ENCODE assay signal across 40 cellular contexts in genomic region chr7:156556083-156556482, GRCh38.
"Had no signal": no experiment of that assay in that cellular context is flagged by ENCODE, and none has a peak within 500 bp of the region (broad histone marks: within the 10 kb centered on the region; RNA-seq: fewer than 3 reads in every experiment).

No MANE protein-coding gene starts in this region.

- H3K36me3 ChIP-seq: adrenal gland, ascending aorta, brain microvascular endothelial cell, breast epithelium, cardiac muscle cell had no signal

- H3K27me3 Mint-ChIP-seq: activated naive CD8-positive, alpha-beta T cell had no signal

- H3K4me3 ChIP-seq: adrenal gland, ascending aorta, body of pancreas, breast epithelium, cardiac muscle cell had no signal

- H3K27ac ChIP-seq: adrenal gland, ascending aorta, body of pancreas, brain microvascular endothelial cell, breast epithelium, cardiac muscle cell had no signal

- H3K4me1 ChIP-seq: adrenal gland, ascending aorta, body of pancreas, breast epithelium had no signal

- H3K27ac Mint-ChIP-seq: activated naive CD4-positive, alpha-beta T cell treated with anti-CD3 and anti-CD28 coated beads for 36 hours; activated naive CD4-positive, alpha-beta T cell treated with anti-CD3 and anti-CD28 coated beads, Interleukin-2, amount 10 ng/mL, durations not matched to agents 7 days and 5 days; activated naive CD4-positive, alpha-beta T cell treated with anti-CD3 and anti-CD28 coated beads, Interleukin-2, amount 50 U/mL, for 24 hours; activated naive CD4-positive, alpha-beta T cell treated with anti-CD3 and anti-CD28 coated beads, Interleukin-2, amount 50 U/mL, for 72 hours; activated naive CD8-positive, alpha-beta T cell; activated naive CD8-positive, alpha-beta T cell treated with anti-CD3 and anti-CD28 coated beads for 36 hours; activated naive CD8-positive, alpha-beta T cell treated with anti-CD3 and anti-CD28 coated beads, Interleukin-2, amount 10 ng/mL, durations not matched to agents 7 days and 5 days; activated naive CD8-positive, alpha-beta T cell treated with anti-CD3 and anti-CD28 coated beads, Interleukin-2, amount 50 U/mL, for 24 hours; activated T-cell treated with anti-CD3 and anti-CD28 coated beads, Interleukin-2, amount 50 U/mL, for 24 hours; activated T-cell treated with anti-CD3 and anti-CD28 coated beads, Interleukin-2, amount 50 U/mL, for 72 hours; activated T-helper 1 cell treated with anti-CD3 and anti-CD28 coated beads, Interleukin-12 subunit alpha, Interleukin-12 subunit beta, Interleukin-2, Interleukin-4 antibody, amounts not matched to agents 30 ng/mL and 10 ng/mL and 1 ng/mL, durations not matched to agents 14 hours and 24 hours and 36 hours; activated T-helper 17 cell treated with anti-CD3 and anti-CD28 coated beads, Interleukin-2, amount 50 U/mL, for 72 hours; activated T-helper 2 cell treated with anti-CD3 and anti-CD28 coated beads, Interferon-gamma antibody, Interleukin-2, Interleukin-4, amounts not matched to agents 10 μg/mL and 5 μg/mL and 100 μg/mL, durations not matched to agents 14 hours and 24 hours and 36 hours; brain had no signal

- FAIRE-seq: astrocyte, bronchial epithelial cell had no signal

- ATAC-seq: activated naive CD4-positive, alpha-beta T cell treated with anti-CD3 and anti-CD28 coated beads, Interleukin-2, amount 50 U/mL, for 72 hours; activated naive CD8-positive, alpha-beta T cell treated with anti-CD3 and anti-CD28 coated beads, Interleukin-2, amount 50 U/mL, for 24 hours; activated T-cell treated with anti-CD3 and anti-CD28 coated beads, Interleukin-2, amount 50 U/mL, for 4 hours; activated T-cell treated with anti-CD3 and anti-CD28 coated beads, Interleukin-2, amount 50 U/mL, for 72 hours; activated T-helper 17 cell treated with anti-CD3 and anti-CD28 coated beads, Interleukin-2, amount 50 U/mL, for 72 hours; body of pancreas had no signal

- H3K4me3 Mint-ChIP-seq: activated naive CD4-positive, alpha-beta T cell treated with anti-CD3 and anti-CD28 coated beads for 36 hours; activated naive CD4-positive, alpha-beta T cell treated with anti-CD3 and anti-CD28 coated beads, Interleukin-2, amount 10 ng/mL, durations not matched to agents 7 days and 5 days; activated naive CD4-positive, alpha-beta T cell treated with anti-CD3 and anti-CD28 coated beads, Interleukin-2, amount 50 U/mL, for 24 hours; activated naive CD8-positive, alpha-beta T cell; activated naive CD8-positive, alpha-beta T cell treated with anti-CD3 and anti-CD28 coated beads for 36 hours; activated naive CD8-positive, alpha-beta T cell treated with anti-CD3 and anti-CD28 coated beads, Interleukin-2, amount 10 ng/mL, durations not matched to agents 7 days and 5 days; activated naive CD8-positive, alpha-beta T cell treated with anti-CD3 and anti-CD28 coated beads, Interleukin-2, amount 50 U/mL, for 24 hours; activated T-cell treated with anti-CD3 and anti-CD28 coated beads, Interleukin-2, amount 50 U/mL, for 24 hours; activated T-cell treated with anti-CD3 and anti-CD28 coated beads, Interleukin-2, amount 50 U/mL, for 4 hours; activated T-cell treated with anti-CD3 and anti-CD28 coated beads, Interleukin-2, amount 50 U/mL, for 72 hours; activated T-helper 1 cell treated with anti-CD3 and anti-CD28 coated beads, Interleukin-12 subunit alpha, Interleukin-12 subunit beta, Interleukin-2, Interleukin-4 antibody, amounts not matched to agents 30 ng/mL and 10 ng/mL and 1 ng/mL, durations not matched to agents 14 hours and 24 hours and 36 hours; activated T-helper 17 cell treated with anti-CD3 and anti-CD28 coated beads, Interleukin-2, amount 50 U/mL, for 72 hours; brain; central memory CD8-positive, alpha-beta T cell had no signal

- DNase-seq: activated effector memory CD4-positive, alpha-beta T cell treated with anti-CD3 and anti-CD28 coated beads, Interleukin-2, amount 50 U/mL, for 16 hours; activated effector memory CD4-positive, alpha-beta T cell treated with Interleukin-2 at 50 U/mL for 16 hours; activated gamma-delta T cell; activated gamma-delta T cell treated with Interleukin-2 at 50 U/mL for 16 hours; activated naive CD4-positive, alpha-beta T cell; activated naive CD4-positive, alpha-beta T cell treated with anti-CD3 and anti-CD28 coated beads for 36 hours; activated naive CD4-positive, alpha-beta T cell treated with anti-CD3 and anti-CD28 coated beads, Interleukin-2, amount 10 ng/mL, durations not matched to agents 7 days and 5 days; activated naive CD4-positive, alpha-beta T cell treated with anti-CD3 and anti-CD28 coated beads, Interleukin-2, amount 50 U/mL, for 16 hours; activated naive CD4-positive, alpha-beta T cell treated with Interleukin-2 at 50 U/mL for 16 hours; activated naive CD8-positive, alpha-beta T cell treated with anti-CD3 and anti-CD28 coated beads for 36 hours; activated naive CD8-positive, alpha-beta T cell treated with anti-CD3 and anti-CD28 coated beads, Interleukin-2, amount 10 ng/mL, durations not matched to agents 7 days and 5 days; activated naive CD8-positive, alpha-beta T cell treated with anti-CD3 and anti-CD28 coated beads, Interleukin-2, amount 50 U/mL, for 24 hours; activated T-cell treated with anti-CD3 and anti-CD28 coated beads, Interleukin-2, amount 50 U/mL, for 1 hour; activated T-cell treated with anti-CD3 and anti-CD28 coated beads, Interleukin-2, amount 50 U/mL, for 24 hours; activated T-cell treated with anti-CD3 and anti-CD28 coated beads, Interleukin-2, amount 50 U/mL, for 4 hours; activated T-cell treated with anti-CD3 and anti-CD28 coated beads, Interleukin-2, amount 50 U/mL, for 48 hours; activated T-cell treated with anti-CD3 and anti-CD28 coated beads, Interleukin-2, amount 50 U/mL, for 72 hours; adrenal gland; amniotic stem cell; amygdala; anterior cingulate cortex; aorta; body of pancreas; brain microvascular endothelial cell; caudate nucleus; central memory CD4-positive, alpha-beta T cell; cerebellar nuclear complex had no signal

- H3K36me3 Mint-ChIP-seq: activated naive CD4-positive, alpha-beta T cell treated with anti-CD3 and anti-CD28 coated beads, Interleukin-2, amount 10 ng/mL, durations not matched to agents 7 days and 5 days; activated naive CD4-positive, alpha-beta T cell treated with anti-CD3 and anti-CD28 coated beads, Interleukin-2, amount 50 U/mL, for 24 hours; activated naive CD4-positive, alpha-beta T cell treated with anti-CD3 and anti-CD28 coated beads, Interleukin-2, amount 50 U/mL, for 72 hours; activated naive CD8-positive, alpha-beta T cell; activated naive CD8-positive, alpha-beta T cell treated with anti-CD3 and anti-CD28 coated beads for 36 hours; activated naive CD8-positive, alpha-beta T cell treated with anti-CD3 and anti-CD28 coated beads, Interleukin-2, amount 10 ng/mL, durations not matched to agents 7 days and 5 days; brain had no signal

- H3K4me1 Mint-ChIP-seq: activated naive CD4-positive, alpha-beta T cell treated with anti-CD3 and anti-CD28 coated beads, Interleukin-2, amount 10 ng/mL, durations not matched to agents 7 days and 5 days; activated naive CD4-positive, alpha-beta T cell treated with anti-CD3 and anti-CD28 coated beads, Interleukin-2, amount 50 U/mL, for 24 hours; activated naive CD8-positive, alpha-beta T cell treated with anti-CD3 and anti-CD28 coated beads for 36 hours; activated naive CD8-positive, alpha-beta T cell treated with anti-CD3 and anti-CD28 coated beads, Interleukin-2, amount 10 ng/mL, durations not matched to agents 7 days and 5 days; activated naive CD8-positive, alpha-beta T cell treated with anti-CD3 and anti-CD28 coated beads, Interleukin-2, amount 50 U/mL, for 24 hours; activated T-helper 17 cell treated with anti-CD3 and anti-CD28 coated beads, Interleukin-2, amount 50 U/mL, for 72 hours; brain; central memory CD8-positive, alpha-beta T cell had no signal

- H3K27me3 ChIP-seq: adrenal gland, ascending aorta, body of pancreas, brain microvascular endothelial cell, breast epithelium, cardiac muscle cell had no signal

- H3K9me3 ChIP-seq: adrenal gland, ascending aorta, body of pancreas, breast epithelium had no signal
